Comparison of ENCODE assay signal across 11 cellular contexts in genomic region chr14:75341639-75342038, GRCh38.
A peak's percentile ranks its signal among the peaks of the same experiment; 100 is the strongest.
DNase-seq lines count a peak whose midpoint lies in the region; ATAC-seq and TF ChIP-seq lines count a peak whose summit lies in the region.
"Had no signal": no experiment of that assay in that cellular context is flagged by ENCODE, and none has a peak within 500 bp of the region (broad histone marks: within the 10 kb centered on the region; RNA-seq: fewer than 3 reads in every experiment).

No MANE protein-coding gene starts in this region.

- intact Hi-C loops in heart left ventricle (cut with DNase I) = loop anchor here in 3 of 10 donors (1.0 to 2.0 kb wide), 4 partner anchors 31 to 87 kb away; partner anchors contain the start of gene JDP2 (in 2 of the 3)
- intact Hi-C loops in sigmoid colon (cut with DNase I) = no loop called here

- TF ChIP-seq CTCF in heart left ventricle (IDR thresholded peaks at IDR 0.05) (no peak), sigmoid colon (IDR thresholded peaks at IDR 0.05) (no peak)

- no peak for TF ChIP-seq EP300 in sigmoid colon (IDR thresholded peaks at IDR 0.05)

- DNase-seq in CD1c-positive myeloid dendritic cell (ENCODE audit: extremely low spot score) (peak; percentile 84), SK-N-MC (ENCODE audit: low read depth, low spot score) (no peak), heart left ventricle (no peak), sigmoid colon (no peak), NCI-H146 (lab: John Stamatoyannopoulos, UW) (no peak), activated T-cell treated with anti-CD3 and anti-CD28 coated beads for 4 hours (no peak)
- DNase-seq: activated CD4-positive, alpha-beta T cell treated with anti-CD3 and anti-CD28 coated beads, Interleukin-2, amount 10 ng/mL, durations not matched to agents 7 days and 5 days; kidney glomerular epithelial cell; NCI-H2081 had no signal

- H3K4me3 ChIP-seq in SK-N-MC (peak overlapping the region; percentile 28), heart left ventricle (no peak overlapping the region), sigmoid colon (no peak overlapping the region)

- no peaks in the 10 kb centered on the region for H3K9me3 ChIP-seq in SK-N-MC (ENCODE audit: low read depth, low read length)
- H3K9me3 ChIP-seq in heart left ventricle = peaks cover 0 to 12% (median 0%) of the 10 kb centered on the region in 12 donors
- no peaks in the 10 kb centered on the region for H3K9me3 ChIP-seq in sigmoid colon

- H3K36me3 ChIP-seq in SK-N-MC (ENCODE audit: insufficient read depth, low read length) (no peaks in the 10 kb centered on the region), heart left ventricle (no peaks in the 10 kb centered on the region), sigmoid colon (no peaks in the 10 kb centered on the region)

- H3K4me1 ChIP-seq in heart left ventricle (peaks cover 10 to 79% (median 32%) of the 10 kb centered on the region in 12 donors), sigmoid colon (peaks cover 0 to 8% (median 0%) of the 10 kb centered on the region in 4 donors)

- no peak for TF ChIP-seq POLR2A in heart left ventricle (IDR thresholded peaks at IDR 0.05)
- TF ChIP-seq POLR2A in sigmoid colon (IDR thresholded peaks at IDR 0.05) = no peak
- TF ChIP-seq POLR2A in GM18505 (IDR thresholded peaks at IDR 0.05; ENCODE audit: borderline replicate concordance, extremely low read depth, insufficient read depth, insufficient read length) = no peak

- H3K9ac ChIP-seq in SK-N-MC (ENCODE audit: insufficient read length) = peak overlapping the region; percentile 40

- H3K27ac ChIP-seq in SK-N-MC = peak overlapping the region; percentile 52; the same call in 1 of the 2 replicates
- peak overlapping the region; percentile 71 to 95 (median 87) for H3K27ac ChIP-seq in heart left ventricle
- peak overlapping the region; percentile 45 to 70 (median 65) for H3K27ac ChIP-seq in sigmoid colon

- ATAC-seq in heart left ventricle (peak; percentile 10 to 37 (median 29)), GM19467 (IDR thresholded peaks at IDR 0.05; ENCODE audit: unreplicated experiment) (no peak), GM18505 (IDR thresholded peaks at IDR 0.05; ENCODE audit: unreplicated experiment) (no peak)

- H3K27me3 ChIP-seq in heart left ventricle (no peaks in the 10 kb centered on the region), sigmoid colon (no peaks in the 10 kb centered on the region)

Comparison
In these comparisons a context has a peak if more than half of its experiments do, and no peak if none do; other contexts are left out.
1. ATAC-seq: peak in heart left ventricle (4 of 4); none in GM19467 (single experiment) and GM18505 (single experiment).
2. Peak in every context shown above with its lines, with median percentiles within 50 percentile points of each other: H3K27ac ChIP-seq.